In genomic region chr18:32122039-32122438, GRCh38 we compare ENCODE assay signal across 20 cellular contexts. TPM values are rescaled to one million over a fixed set of nuclear protein-coding genes. Genes with fewer than 3 reads are reported as not detected.
DNase-seq lines count a peak whose midpoint lies in the region; ATAC-seq and TF ChIP-seq lines count a peak whose summit lies in the region.
"Had no signal": no experiment of that assay in that cellular context is flagged by ENCODE, and none has a peak within 500 bp of the region (broad histone marks: within the 10 kb centered on the region; RNA-seq: fewer than 3 reads in every experiment).

No MANE protein-coding gene starts in this region.

- in situ Hi-C loops in GM23248 (cut with MboI), result no loop called here

- WGBS in body of pancreas, 2 donors, result 33 to 44% methylated on average over 5 of the region's 5 CpGs
- WGBS in GM23248 (ENCODE audit: low coverage in 1 of 2, low lambda C conversion rate in 2 of 2, missing lambda C conversion rate in 2 of 2), 2 experiments, result 89 to 99% methylated on average over 4 to 5 of the region's 5 CpGs

- POLR2A ChIA-PET in naive thymus-derived CD4-positive, alpha-beta T cell (lab: Charles Lee), result interaction anchor here (0.5 kb wide), 1 partner anchor 266 kb away, joined by 3 read pairs; no protein-coding TSS in a partner anchor

- H3K27me3 Mint-ChIP-seq in activated CD4-positive, alpha-beta T cell treated with anti-CD3 and anti-CD28 coated beads, Interleukin-2, amount 10 ng/mL, durations not matched to agents 24 days and 14 days, result no peaks in the 10 kb centered on the region
- H3K27me3 Mint-ChIP-seq in naive thymus-derived CD4-positive, alpha-beta T cell, result no peaks in the 10 kb centered on the region
- H3K27me3 Mint-ChIP-seq: B cell; CD4-positive, alpha-beta T cell had no signal

- H3K79me2 ChIP-seq in GM23248 (ENCODE audit: insufficient read depth), result peaks cover 48% of the 10 kb centered on the region

- intact Hi-C loops in activated CD4-positive, alpha-beta T cell treated with anti-CD3 and anti-CD28 coated beads, Interleukin-2, amount 10 ng/mL, durations not matched to agents 24 days and 14 days (cut with micrococcal nuclease), result no loop called here
- intact Hi-C loops in body of pancreas (cut with DNase I), result no loop called here
- intact Hi-C loops in naive thymus-derived CD4-positive, alpha-beta T cell (cut with micrococcal nuclease), result no loop called here

- no peaks in the 10 kb centered on the region for H4K20me1 ChIP-seq in GM23248 (ENCODE audit: insufficient read depth)

- H3K4me1 Mint-ChIP-seq in activated CD4-positive, alpha-beta T cell treated with anti-CD3 and anti-CD28 coated beads, Interleukin-2, amount 10 ng/mL, durations not matched to agents 24 days and 14 days, result peaks cover 5% of the 10 kb centered on the region
- H3K4me1 Mint-ChIP-seq in naive thymus-derived CD4-positive, alpha-beta T cell, result peaks cover 4 to 35% (median 18%) of the 10 kb centered on the region in 7 donors
- H3K4me1 Mint-ChIP-seq: B cell had no signal

- peak; percentile 71 for ATAC-seq in body of pancreas
- no peak for ATAC-seq in naive thymus-derived CD4-positive, alpha-beta T cell
- ATAC-seq in GM21447 (IDR thresholded peaks at IDR 0.05; ENCODE audit: unreplicated experiment), result no peak
- no peak for ATAC-seq in GM21619 (IDR thresholded peaks at IDR 0.05; ENCODE audit: unreplicated experiment)
- ATAC-seq: HCT116, Panc1 had no signal

- H3K36me3 ChIP-seq in body of pancreas (replicated peaks in 1 of 2; ENCODE audit: insufficient read depth in 1 of 2, low read depth in 2 of 2) (peaks cover 0 to 9% of the 10 kb centered on the region in 2 donors), GM23248 (ENCODE audit: low read depth) (peaks cover 12% of the 10 kb centered on the region)
- H3K36me3 ChIP-seq in naive thymus-derived CD4-positive, alpha-beta T cell (ENCODE audit: control insufficient read depth in 2 of 3, insufficient read depth in 3 of 3, low read length in 3 of 3), result peaks cover 0 to 52% (median 11%) of the 10 kb centered on the region in 3 experiments
- H3K36me3 ChIP-seq: SJCRH30 had no signal

- no peak overlapping the region for H3K4me2 ChIP-seq in GM23248 (ENCODE audit: unreplicated experiment)

- peaks cover 46% of the 10 kb centered on the region for H3K36me3 Mint-ChIP-seq in activated CD4-positive, alpha-beta T cell treated with anti-CD3 and anti-CD28 coated beads, Interleukin-2, amount 10 ng/mL, durations not matched to agents 24 days and 14 days (ENCODE audit: low read depth)
- H3K36me3 Mint-ChIP-seq in naive thymus-derived CD4-positive, alpha-beta T cell, result peaks cover 3 to 39% (median 17%) of the 10 kb centered on the region in 5 donors

- TF ChIP-seq CTCF in body of pancreas (IDR thresholded peaks at IDR 0.05), result no peak

- H3K9ac ChIP-seq in GM23248, result no peak overlapping the region

- H3K4me3 Mint-ChIP-seq in activated CD4-positive, alpha-beta T cell treated with anti-CD3 and anti-CD28 coated beads, Interleukin-2, amount 10 ng/mL, durations not matched to agents 24 days and 14 days, result no peak overlapping the region
- no peak overlapping the region for H3K4me3 Mint-ChIP-seq in naive thymus-derived CD4-positive, alpha-beta T cell
- H3K4me3 Mint-ChIP-seq: B cell; CD4-positive, alpha-beta T cell had no signal

- TF ChIP-seq POLR2A in body of pancreas (IDR thresholded peaks at IDR 0.05), result no peak

- CTCF ChIA-PET in naive thymus-derived CD4-positive, alpha-beta T cell (lab: Charles Lee), result no interaction called here

- H3K9me3 ChIP-seq in body of pancreas, result no peaks in the 10 kb centered on the region
- H3K9me3 ChIP-seq in naive thymus-derived CD4-positive, alpha-beta T cell (ENCODE audit: control insufficient read depth in 2 of 3, low read length in 3 of 3), result no peaks in the 10 kb centered on the region
- no peaks in the 10 kb centered on the region for H3K9me3 ChIP-seq in GM23248 (ENCODE audit: low read depth)
- H3K9me3 ChIP-seq: SJCRH30 had no signal

- H3K4me1 ChIP-seq in body of pancreas (peaks cover 11% of the 10 kb centered on the region), GM23248 (ENCODE audit: insufficient read depth) (no peaks in the 10 kb centered on the region)
- peaks cover 0 to 6% of the 10 kb centered on the region in 2 donors for H3K4me1 ChIP-seq in naive thymus-derived CD4-positive, alpha-beta T cell (ENCODE audit: control insufficient read depth in 2 of 2, insufficient read depth in 2 of 2, low read length in 2 of 2)
- H3K4me1 ChIP-seq: SJCRH30 had no signal

- no peak overlapping the region for H3K27ac Mint-ChIP-seq in activated CD4-positive, alpha-beta T cell treated with anti-CD3 and anti-CD28 coated beads, Interleukin-2, amount 10 ng/mL, durations not matched to agents 24 days and 14 days
- H3K27ac Mint-ChIP-seq in naive thymus-derived CD4-positive, alpha-beta T cell, result peak overlapping the region in 5 of 9 donors; percentile 38 to 58 (median 51)
- H3K27ac Mint-ChIP-seq: B cell; CD4-positive, alpha-beta T cell had no signal

- H3K4me3 ChIP-seq in body of pancreas (no peak overlapping the region), GM23248 (no peak overlapping the region)
- no peak overlapping the region for H3K4me3 ChIP-seq in naive thymus-derived CD4-positive, alpha-beta T cell (ENCODE audit: low read length)
- H3K4me3 ChIP-seq: SJCRH30 had no signal

- H2AFZ ChIP-seq in GM23248, result no peak overlapping the region

- H3K9me2 ChIP-seq in GM23248 (ENCODE audit: insufficient read depth), result no peaks in the 10 kb centered on the region

- H3K27ac ChIP-seq in body of pancreas, result peak overlapping the region in 1 of 4 donors; percentile 30
- no peak overlapping the region for H3K27ac ChIP-seq in naive thymus-derived CD4-positive, alpha-beta T cell (ENCODE audit: low read depth, low read length)
- H3K27ac ChIP-seq in GM23248, result no peak overlapping the region
- H3K27ac ChIP-seq: SJCRH30 had no signal

- no peaks in the 10 kb centered on the region for H3K27me3 ChIP-seq in body of pancreas
- no peaks in the 10 kb centered on the region for H3K27me3 ChIP-seq in naive thymus-derived CD4-positive, alpha-beta T cell (ENCODE audit: control insufficient read depth in 2 of 2, insufficient read depth in 2 of 2, low read length in 2 of 2)
- H3K27me3 ChIP-seq in GM23248 (replicated peaks; ENCODE audit: insufficient read depth), result no peaks in the 10 kb centered on the region
- H3K27me3 ChIP-seq: SJCRH30 had no signal

- no peaks in the 10 kb centered on the region for H3K9me3 Mint-ChIP-seq in activated CD4-positive, alpha-beta T cell treated with anti-CD3 and anti-CD28 coated beads, Interleukin-2, amount 10 ng/mL, durations not matched to agents 24 days and 14 days
- H3K9me3 Mint-ChIP-seq in naive thymus-derived CD4-positive, alpha-beta T cell, result no peaks in the 10 kb centered on the region
- H3K9me3 Mint-ChIP-seq: CD4-positive, alpha-beta T cell had no signal

- peak; percentile 34 for DNase-seq in activated CD4-positive, alpha-beta T cell treated with anti-CD3 and anti-CD28 coated beads, Interleukin-2, amount 10 ng/mL, durations not matched to agents 24 days and 14 days
- no peak for DNase-seq in activated CD4-positive, alpha-beta T cell treated with anti-CD3 and anti-CD28 coated beads for 48 hours
- peak; percentile 25 for DNase-seq in DMS53 (lab: John Stamatoyannopoulos, UW)
- DNase-seq in body of pancreas, result peak in 2 of 4 donors; percentile 26 to 32
- no peak for DNase-seq in naive thymus-derived CD4-positive, alpha-beta T cell
- no peak for DNase-seq in GM23248
- DNase-seq: CD4-positive, alpha-beta T cell; DMS79 treated with DMSO at 0.1 percent for 48 hours; GOT3; KBM-7; NCI-H1417 treated with DMSO at 0.1 percent for 48 hours; NCI-H2029; NCI-H2171; NCI-H526 treated with DMSO at 0.1 percent for 48 hours; SJCRH30 had no signal

- H3F3A ChIP-seq in GM23248 (ENCODE audit: insufficient read depth), result no peaks in the 10 kb centered on the region

RNA-seq across cellular contexts. Expression of gene RNF138, which starts 30.4 kb away (rescaled TPM):
- 81.0 and 103 TPM in 2 replicates for total RNA-seq in activated CD4-positive, alpha-beta T cell treated with anti-CD3 and anti-CD28 coated beads, Interleukin-2, amount 10 ng/mL, durations not matched to agents 24 days and 14 days
- 10 to 100 TPM in 1 of 2 donors, 1 to 10 TPM in 1; 5.3 to 10.4 TPM for total RNA-seq in body of pancreas
- 100 to 1,000 TPM in 1 of 5 experiments, 10 to 100 TPM in 4; 72.3 to 142 (median 80.7) TPM for total RNA-seq in naive thymus-derived CD4-positive, alpha-beta T cell
- 100 to 1,000 TPM in 1 of 2 donors, 10 to 100 TPM in 1; 98.4 to 140 TPM for polyA plus RNA-seq in naive thymus-derived CD4-positive, alpha-beta T cell
- total RNA-seq in GM23248 (2014; rRNA removed; shearing (Covaris generic)), result 14.4 and 26.4 TPM in 2 replicates
- 15.4 and 19.6 TPM in 2 replicates for polyA plus RNA-seq in GM23248 (2016; fragmentation: Nextera tagmentation; extraction: Ambion mirVana)

Comparison
In these comparisons a context has a peak if more than half of its experiments do, and no peak if none do; other contexts are left out.
1. DNase-seq: peak in activated CD4-positive, alpha-beta T cell treated with anti-CD3 and anti-CD28 coated beads, Interleukin-2, amount 10 ng/mL, durations not matched to agents 24 days and 14 days (single experiment) and DMS53 (single experiment); none in activated CD4-positive, alpha-beta T cell treated with anti-CD3 and anti-CD28 coated beads for 48 hours (single experiment), naive thymus-derived CD4-positive, alpha-beta T cell (0 of 9) and GM23248 (single experiment).